Comparison of ENCODE assay signal across 1 cellular context in the genomic region with DNA sequence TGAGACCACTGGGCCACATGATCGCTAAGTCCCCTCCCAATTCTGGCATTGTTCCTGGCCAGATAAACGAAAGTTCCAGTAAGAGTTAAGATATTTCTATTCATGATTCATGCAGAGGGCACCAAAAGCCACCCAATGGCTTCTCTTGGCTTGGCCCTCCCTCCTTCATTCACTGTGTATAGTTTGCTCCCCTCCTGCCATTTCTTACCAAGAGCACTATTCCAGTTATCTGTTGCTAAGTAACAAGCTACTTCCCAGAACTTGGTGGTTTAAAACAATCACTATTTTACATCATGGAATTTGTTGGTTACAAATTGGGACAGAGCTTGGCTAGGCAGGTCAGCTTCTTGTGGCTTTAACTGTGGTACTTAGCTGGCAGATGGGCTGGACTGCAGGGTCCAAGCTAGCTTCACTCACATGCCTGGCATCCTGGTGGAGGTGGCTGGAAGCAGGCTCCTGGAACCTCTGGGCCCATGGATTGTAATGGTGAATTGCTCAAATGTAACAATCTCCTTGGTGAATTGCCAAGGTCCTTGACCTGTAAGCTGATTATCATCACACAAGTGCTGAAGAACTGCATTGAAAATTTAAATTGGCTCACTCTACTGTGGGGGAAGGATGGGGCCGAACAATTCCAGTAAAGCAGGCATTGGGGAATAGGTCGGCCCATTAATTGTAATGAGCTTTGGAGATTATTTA.
A peak's percentile ranks its signal among the peaks of the same experiment; 100 is the strongest.
TF ChIP-seq lines count a peak whose summit lies in the region.

No MANE protein-coding gene starts in this region.

TF ChIP-seq in HepG2, 621 proteins besides CTCF, POLR2A, EP300 and RAD21:
- TF ChIP-seq ZNF256 (CRISPR knock-in tag; conservative IDR thresholded peaks at IDR 0.05) (no peak), POLR2G (IDR thresholded peaks at IDR 0.05; ENCODE audit: low read depth, low read length) (0 out of 2 replicates have a peak, but pooled peaks have one; percentile 22)
TF ChIP-seq in HepG2: peak in this region for 1.
